ENCODE assay signal across 14 cellular contexts in the genomic region with DNA sequence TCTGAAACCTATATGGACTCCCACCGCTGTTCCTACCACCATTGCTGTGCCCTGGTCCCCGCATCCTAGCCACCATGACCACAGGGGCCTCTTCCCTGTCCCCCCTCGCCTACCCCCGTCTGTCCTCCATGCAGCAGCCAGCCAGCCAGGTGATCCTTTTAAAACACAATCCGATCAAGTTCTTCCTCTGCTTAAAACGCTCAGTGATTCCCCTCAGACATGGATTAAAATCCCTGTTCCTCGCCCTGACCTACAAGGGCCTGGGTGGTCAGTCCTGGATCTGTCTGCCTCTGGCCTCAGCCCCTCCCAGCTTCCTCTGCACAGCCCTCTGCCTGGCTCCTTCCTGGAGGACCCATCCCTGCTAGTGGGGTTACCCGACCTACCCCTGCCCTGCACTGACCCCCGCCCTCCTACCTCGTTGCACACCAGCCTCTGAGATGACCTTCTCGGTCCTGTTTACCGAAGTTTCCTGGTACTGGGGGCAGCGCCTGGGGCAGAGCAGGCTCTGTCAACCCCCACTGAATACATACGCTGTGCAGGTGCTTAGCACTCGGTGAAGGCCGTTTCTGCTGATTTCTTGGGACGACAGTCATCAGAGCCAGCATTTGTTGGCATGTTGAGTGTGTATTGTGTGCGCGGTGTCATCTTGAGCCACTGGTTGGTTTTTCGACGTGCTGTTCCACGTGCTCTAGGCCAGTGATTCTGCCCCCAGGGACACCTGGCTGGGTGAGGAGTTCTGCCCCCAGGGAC. TPM values are rescaled to one million over a fixed set of nuclear protein-coding genes. Genes with fewer than 3 reads are reported as not detected.
DNase-seq lines count a peak whose midpoint lies in the region; ATAC-seq, FAIRE-seq and TF ChIP-seq lines count a peak whose summit lies in the region.
"Had no signal": no experiment of that assay in that cellular context is flagged by ENCODE, and none has a peak within 500 bp of the region (broad histone marks: within the 10 kb centered on the region; RNA-seq: fewer than 3 reads in every experiment).

No MANE protein-coding gene starts in this region.

- CTCF ChIA-PET in GM12878 (lab: Yijun Ruan, JAX): no interaction called here

- BruUV-seq in GM12878 (replicated peaks; lab: Mats Ljungman, UMichigan): no TSS peak

- intact Hi-C loops in GM12878 (cut with micrococcal nuclease; ENCODE audit: unreplicated experiment) (no loop called here), lower leg skin (cut with DNase I; ENCODE audit: low total_unique reads) (no loop called here)

- H4K20me1 ChIP-seq in GM12878 (ENCODE audit: control insufficient read depth, insufficient read depth): no peaks in the 10 kb centered on the region; the same call in 1 of the 2 replicates
- H4K20me1 ChIP-seq in neural progenitor cell (ENCODE audit: low read depth): peaks cover 83% of the 10 kb centered on the region

- H3K9me3 ChIP-seq in GM12878 (replicated peaks; ENCODE audit: control insufficient read depth, insufficient read depth, low read length) (no peaks in the 10 kb centered on the region), neural progenitor cell (ENCODE audit: low read depth) (no peaks in the 10 kb centered on the region)
- H3K9me3 ChIP-seq: left ventricle myocardium inferior, tibial nerve had no signal

- H3K36me3 Mint-ChIP-seq in neural progenitor cell: peaks cover 16% of the 10 kb centered on the region

- H3K27me3 Mint-ChIP-seq in neural progenitor cell (ENCODE audit: insufficient read depth, low read depth): peaks cover 14% of the 10 kb centered on the region

- H3K27me3 ChIP-seq in GM12878 (replicated peaks in 1 of 2; ENCODE audit: control insufficient read depth in 2 of 2, insufficient read depth in 2 of 2, low read length in 1 of 2) (no peaks in the 10 kb centered on the region), neural progenitor cell (no peaks in the 10 kb centered on the region)
- H3K27me3 ChIP-seq: brain microvascular endothelial cell had no signal

- SMC1A ChIA-PET in GM12878 (lab: Charles Lee; ENCODE audit: uncharacterized antibody, unreplicated experiment): interaction anchor here (0.6 kb wide), 1 partner anchor 206 kb away, joined by 5 read pairs; no protein-coding TSS in a partner anchor

- TF ChIP-seq RAD21 in GM12878 (IDR thresholded peaks at IDR 0.05; ENCODE audit: insufficient read depth, low read depth, low read length): no peak

- no peak for TF ChIP-seq EP300 in GM12878 (IDR thresholded peaks at IDR 0.05; ENCODE audit: borderline replicate concordance in 1 of 2, control insufficient read depth in 1 of 2, low read depth in 2 of 2, low read length in 2 of 2)

- no peak overlapping the region for H3K9ac ChIP-seq in GM12878 (ENCODE audit: control insufficient read depth, insufficient read depth, low read length)
- H3K9ac ChIP-seq in neural progenitor cell: no peak overlapping the region

- H3F3A ChIP-seq in neural progenitor cell (ENCODE audit: low read depth): peaks cover 26% of the 10 kb centered on the region

- POLR2A ChIA-PET in GM12878 (lab: Charles Lee): no interaction called here

- TF ChIP-seq POLR2A in GM12878 (IDR thresholded peaks at IDR 0.05; ENCODE audit: low read depth, low read length) (peak; percentile 36), lower leg skin (IDR thresholded peaks at IDR 0.05) (no peak)

- peak overlapping the region; percentile 78 for H3K4me3 Mint-ChIP-seq in neural progenitor cell

- no peak for FAIRE-seq in GM12878 (lab: Jason Lieb, UNC)
- FAIRE-seq: endometrium had no signal

- TF ChIP-seq CTCF in GM12878 (IDR thresholded peaks at IDR 0.05 in 2 of 3, conservative IDR thresholded peaks at IDR 0.05 in 1 of 3; ENCODE audit: control insufficient read depth in 2 of 3, extremely low read depth in 1 of 3, insufficient read depth in 1 of 3, low read depth in 3 of 3, low read length in 3 of 3): no peak
- no peak for TF ChIP-seq CTCF in neural progenitor cell (IDR thresholded peaks at IDR 0.05)
- no peak for TF ChIP-seq CTCF in lower leg skin (IDR thresholded peaks at IDR 0.05)

- H3K9me3 Mint-ChIP-seq in neural progenitor cell: no peaks in the 10 kb centered on the region

- H3K79me2 ChIP-seq in GM12878 (ENCODE audit: control insufficient read depth, insufficient read depth, low read length) (no peaks in the 10 kb centered on the region), neural progenitor cell (ENCODE audit: low read depth) (peaks cover 4% of the 10 kb centered on the region)

- ATAC-seq in GM12878: no peak
- ATAC-seq in HG02623 (IDR thresholded peaks at IDR 0.05; ENCODE audit: unreplicated experiment): no peak

- H3K4me2 ChIP-seq in GM12878 (ENCODE audit: control insufficient read depth, insufficient read depth) (no peak overlapping the region), neural progenitor cell (no peak overlapping the region)

- H3K27ac Mint-ChIP-seq in neural progenitor cell: no peak overlapping the region

- RAD21 ChIA-PET in GM12878 (lab: Charles Lee; ENCODE audit: unreplicated experiment): no interaction called here

- H3K27ac ChIP-seq in GM12878 (ENCODE audit: control insufficient read depth, insufficient read depth) (no peak overlapping the region), neural progenitor cell (no peak overlapping the region)
- H3K27ac ChIP-seq: 22Rv1, brain microvascular endothelial cell, left ventricle myocardium inferior, tibial nerve had no signal

- H3K4me1 Mint-ChIP-seq in neural progenitor cell: peaks cover 58% of the 10 kb centered on the region

- H3K4me3 ChIP-seq in GM12878 (no peak overlapping the region), neural progenitor cell (no peak overlapping the region), lower leg skin (ENCODE audit: low read depth, poor library complexity, severe bottlenecking) (no peak overlapping the region)
- H3K4me3 ChIP-seq: left ventricle myocardium inferior, tibial nerve had no signal

- no peaks in the 10 kb centered on the region; a peak in 1 of 4 replicates for H3K36me3 ChIP-seq in GM12878 (ENCODE audit: control insufficient read depth in 2 of 2, insufficient read depth in 2 of 2, low read length in 1 of 2)
- H3K36me3 ChIP-seq in neural progenitor cell: no peaks in the 10 kb centered on the region
- H3K36me3 ChIP-seq: left ventricle myocardium inferior had no signal

- H3K4me1 ChIP-seq in GM12878 (ENCODE audit: control insufficient read depth, insufficient read depth, low read length) (no peaks in the 10 kb centered on the region), neural progenitor cell (peaks cover 33% of the 10 kb centered on the region)

- no peak overlapping the region for H2AFZ ChIP-seq in GM12878 (ENCODE audit: control insufficient read depth, low read depth, low read length)
- H2AFZ ChIP-seq in neural progenitor cell (replicated peaks): no peak overlapping the region

- WGBS in GM12878 (ENCODE audit: insufficient coverage, insufficient replicate concordance, low lambda C conversion rate, missing lambda C conversion rate): 81% methylated on average over 22 of the region's 22 CpGs
- WGBS in lower leg skin, 2 donors: 46 to 73% methylated on average over 18 to 22 of the region's 22 CpGs

- DNase-seq in DMS153 treated with DMSO at 0.1 percent for 48 hours (lab: John Stamatoyannopoulos, UW; ENCODE audit: unreplicated experiment): peak; percentile 34
- no peak for DNase-seq in DMS153 (lab: John Stamatoyannopoulos, UW)
- DNase-seq in GM12878 (ENCODE audit: low read depth, low spot score): no peak
- DNase-seq in neural progenitor cell (ENCODE audit: low spot score): no peak
- DNase-seq in lower leg skin (ENCODE audit: low spot score in 2 of 2): no peak
- DNase-seq: activated CD4-positive, alpha-beta T cell treated with anti-CD3 and anti-CD28 coated beads for 1 hour; activated T-cell treated with anti-CD3 and anti-CD28 coated beads, Interleukin-2, amount 50 U/mL, for 48 hours; brain microvascular endothelial cell; left ventricle myocardium inferior; OCI-M1 had no signal

- in situ Hi-C loops in GM12878 (cut with MboI): no loop called here

RNA-seq across cellular contexts. Expression of a gene that starts 14.7 kb away (rescaled TPM):
- 745 and 840 TPM in 2 replicates for total RNA-seq in GM12878 (2013; cell fraction: nucleolus; rRNA removed)
- total RNA-seq in GM12878 (2014; rRNA removed): 21.7 and 26.3 TPM in 2 replicates
- 11.3 and 11.5 TPM in 2 replicates for total RNA-seq in GM12878 (2014; rRNA removed; fragmentation: Illumina TruSeq; extraction: Trizol)
- 119 and 145 TPM in 2 replicates for total RNA-seq in GM12878 (2021)
- polyA plus RNA-seq in GM12878 (2011; ENCODE audit: low read depth): 107 TPM
- 16.2 and 36.4 TPM in 2 replicates for polyA plus RNA-seq in GM12878 (2011; rRNA removed)
- 67.6 and 93.3 TPM in 2 replicates for polyA plus RNA-seq in GM12878 (2011; cell fraction: cytosol; rRNA removed)
- polyA plus RNA-seq in GM12878 (2011; cell fraction: nucleus; rRNA removed): 848 and 1,111 TPM in 2 replicates
- polyA plus RNA-seq in GM12878 (2012): 140 and 142 TPM in 2 replicates
- polyA plus RNA-seq in GM12878 (2014; fragmentation: Illumina TruSeq; extraction: Trizol): 14.8 and 32.4 TPM in 2 replicates
- polyA plus RNA-seq in GM12878 (2014; fragmentation: Nextera tagmentation; extraction: Ambion mirVana): 1 to 10 TPM; 2.3 to 2.5 TPM
- 143 and 168 TPM in 2 replicates for polyA plus RNA-seq in GM12878 (2014; rRNA removed)
- polyA plus RNA-seq in GM12878 (2016; fragmentation: Nextera tagmentation; extraction: Ambion mirVana): 10 to 100 TPM; 46.0 to 51.4 TPM
- polyA minus RNA-seq in GM12878 (2011; rRNA and poly(A)+ RNA removed): 30.6 and 63.8 TPM in 2 replicates
- 25.0 and 27.4 TPM in 2 replicates for polyA minus RNA-seq in GM12878 (2011; cell fraction: cytosol; rRNA and poly(A)+ RNA removed)
- polyA minus RNA-seq in GM12878 (2011; cell fraction: nucleus; rRNA and poly(A)+ RNA removed): 96.6 and 120 TPM in 2 replicates
- total RNA-seq in neural progenitor cell (ENCODE audit: low replicate concordance): 36.6 and 90.1 TPM in 2 replicates
- total RNA-seq in lower leg skin: 100 to 1,000 TPM in 1 of 4 donors, 10 to 100 TPM in 3; 57.9 to 195 (median 64.1) TPM

RNA-seq across cellular contexts. Expression of a gene that starts 19.0 kb away (rescaled TPM):
- total RNA-seq in GM12878 (2013; cell fraction: nucleolus; rRNA removed): 0.31 and 0.81 TPM in 2 replicates
- total RNA-seq in GM12878 (2014; rRNA removed): 0.27 TPM in 1 of 2 replicates, not detected in the other
- total RNA-seq in GM12878 (2014; rRNA removed; fragmentation: Illumina TruSeq; extraction: Trizol): 0.09 TPM in 1 of 2 replicates, not detected in the other
- total RNA-seq in GM12878 (2021): 0.32 and 0.36 TPM in 2 replicates
- polyA plus RNA-seq in GM12878 (2011; ENCODE audit: low read depth): 0.16 TPM
- not detected in 2 replicates for polyA plus RNA-seq in GM12878 (2011; rRNA removed)
- 0.08 TPM in 1 of 2 replicates, not detected in the other for polyA plus RNA-seq in GM12878 (2011; cell fraction: cytosol; rRNA removed)
- polyA plus RNA-seq in GM12878 (2011; cell fraction: nucleus; rRNA removed): 0.23 and 0.31 TPM in 2 replicates
- 0.36 and 0.76 TPM in 2 replicates for polyA plus RNA-seq in GM12878 (2012)
- 0.01 TPM in 1 of 2 replicates, not detected in the other for polyA plus RNA-seq in GM12878 (2014; fragmentation: Illumina TruSeq; extraction: Trizol)
- polyA plus RNA-seq in GM12878 (2014; fragmentation: Nextera tagmentation; extraction: Ambion mirVana): under 1 TPM in 1 of 2 experiments, not detected in 1; 0.05 TPM
- 0.08 TPM in 1 of 2 replicates, not detected in the other for polyA plus RNA-seq in GM12878 (2014; rRNA removed)
- under 1 TPM; 0.16 to 0.26 TPM for polyA plus RNA-seq in GM12878 (2016; fragmentation: Nextera tagmentation; extraction: Ambion mirVana)
- polyA minus RNA-seq in GM12878 (2011; rRNA and poly(A)+ RNA removed): not detected in 2 replicates
- not detected in 2 replicates for polyA minus RNA-seq in GM12878 (2011; cell fraction: cytosol; rRNA and poly(A)+ RNA removed)
- not detected in 2 replicates for polyA minus RNA-seq in GM12878 (2011; cell fraction: nucleus; rRNA and poly(A)+ RNA removed)
- total RNA-seq in neural progenitor cell (ENCODE audit: low replicate concordance): 34.2 and 128 TPM in 2 replicates
- total RNA-seq in lower leg skin: 10 to 100 TPM in 2 of 4 donors, 1 to 10 TPM in 1, under 1 TPM in 1; 0.63 to 17.8 (median 10.8) TPM

RNA-seq across cellular contexts. Expression of a gene that starts 29.3 kb away (rescaled TPM):
- 3.4 and 4.5 TPM in 2 replicates for total RNA-seq in GM12878 (2013; cell fraction: nucleolus; rRNA removed)
- total RNA-seq in GM12878 (2014; rRNA removed) (2.9 and 4.0 TPM in 2 replicates), GM12878 (2014; rRNA removed; fragmentation: Illumina TruSeq; extraction: Trizol) (0.76 and 0.78 TPM in 2 replicates), GM12878 (2021) (2.5 and 3.5 TPM in 2 replicates), neural progenitor cell (ENCODE audit: low replicate concordance) (0.79 and 4.0 TPM in 2 replicates), lower leg skin (1 to 10 TPM; 4.5 to 9.2 (median 6.5) TPM)
- 0.26 TPM for polyA plus RNA-seq in GM12878 (2011; ENCODE audit: low read depth)
- polyA plus RNA-seq in GM12878 (2011; rRNA removed) (0.09 and 0.20 TPM in 2 replicates), GM12878 (2014; fragmentation: Illumina TruSeq; extraction: Trizol) (0.11 and 0.46 TPM in 2 replicates), GM12878 (2014; fragmentation: Nextera tagmentation; extraction: Ambion mirVana) (1 to 10 TPM in 1 of 2 experiments, under 1 TPM in 1; 0.18 to 1.7 TPM), GM12878 (2014; rRNA removed) (2.1 and 2.7 TPM in 2 replicates), GM12878 (2016; fragmentation: Nextera tagmentation; extraction: Ambion mirVana) (under 1 TPM in 1 of 2 experiments, not detected in 1; 0.09 TPM)
- 0.27 and 0.55 TPM in 2 replicates for polyA plus RNA-seq in GM12878 (2011; cell fraction: cytosol; rRNA removed)
- 0.67 and 0.78 TPM in 2 replicates for polyA plus RNA-seq in GM12878 (2011; cell fraction: nucleus; rRNA removed)
- polyA plus RNA-seq in GM12878 (2012): 1.1 and 1.8 TPM in 2 replicates
- polyA minus RNA-seq in GM12878 (2011; rRNA and poly(A)+ RNA removed): 0.22 and 1.8 TPM in 2 replicates
- 1.2 and 1.7 TPM in 2 replicates for polyA minus RNA-seq in GM12878 (2011; cell fraction: cytosol; rRNA and poly(A)+ RNA removed)
- polyA minus RNA-seq in GM12878 (2011; cell fraction: nucleus; rRNA and poly(A)+ RNA removed): 2.8 and 3.3 TPM in 2 replicates

RNA-seq across cellular contexts. Expression of a gene that starts 38.8 kb away (rescaled TPM):
- total RNA-seq in GM12878 (2013; cell fraction: nucleolus; rRNA removed): 3.9 and 7.3 TPM in 2 replicates
- total RNA-seq in GM12878 (2014; rRNA removed) (1.3 and 1.8 TPM in 2 replicates), GM12878 (2014; rRNA removed; fragmentation: Illumina TruSeq; extraction: Trizol) (1.2 TPM in 1 of 2 replicates, not detected in the other), GM12878 (2021) (1.4 and 1.5 TPM in 2 replicates), neural progenitor cell (ENCODE audit: low replicate concordance) (1.1 TPM in 1 of 2 replicates, not detected in the other), lower leg skin (10 to 100 TPM in 2 of 4 donors, 1 to 10 TPM in 2; 5.5 to 21.8 (median 9.6) TPM)
- not detected for polyA plus RNA-seq in GM12878 (2011; ENCODE audit: low read depth)
- polyA plus RNA-seq in GM12878 (2011; rRNA removed) (0.40 and 0.42 TPM in 2 replicates), GM12878 (2014; fragmentation: Illumina TruSeq; extraction: Trizol) (not detected in 2 replicates), GM12878 (2014; fragmentation: Nextera tagmentation; extraction: Ambion mirVana) (not detected), GM12878 (2014; rRNA removed) (1.1 and 1.4 TPM in 2 replicates), GM12878 (2016; fragmentation: Nextera tagmentation; extraction: Ambion mirVana) (not detected)
- 0.81 and 1.2 TPM in 2 replicates for polyA plus RNA-seq in GM12878 (2011; cell fraction: cytosol; rRNA removed)
- 0.23 and 0.99 TPM in 2 replicates for polyA plus RNA-seq in GM12878 (2011; cell fraction: nucleus; rRNA removed)
- polyA plus RNA-seq in GM12878 (2012): 0.49 and 0.79 TPM in 2 replicates
- not detected in 2 replicates for polyA minus RNA-seq in GM12878 (2011; rRNA and poly(A)+ RNA removed)
- polyA minus RNA-seq in GM12878 (2011; cell fraction: cytosol; rRNA and poly(A)+ RNA removed): not detected in 2 replicates
- not detected in 2 replicates for polyA minus RNA-seq in GM12878 (2011; cell fraction: nucleus; rRNA and poly(A)+ RNA removed)
